Comparison of ENCODE assay signal across 15 cellular contexts in the genomic region with DNA sequence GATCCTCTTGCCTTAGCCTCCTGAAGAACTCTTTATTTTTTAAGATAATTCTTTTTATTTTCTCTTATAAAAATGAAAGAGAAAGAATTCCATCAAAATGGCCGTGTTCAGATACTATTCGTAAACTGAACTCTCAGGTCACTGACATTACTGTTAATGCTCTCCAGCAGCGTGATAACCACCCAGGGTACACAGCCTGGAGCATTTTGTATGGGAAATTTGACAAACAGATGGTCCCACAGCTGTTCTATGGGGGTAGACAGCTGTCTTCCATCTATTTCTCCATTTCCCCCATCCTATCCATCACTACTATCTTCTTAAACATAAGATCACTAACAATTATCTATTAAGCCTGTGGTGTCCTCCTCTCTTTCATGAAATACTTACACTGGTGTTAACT.
"Had no signal": no experiment of that assay in that cellular context is flagged by ENCODE, and none has a peak within 500 bp of the region (broad histone marks: within the 10 kb centered on the region; RNA-seq: fewer than 3 reads in every experiment).

No MANE protein-coding gene starts in this region.

- ATAC-seq: effector memory CD8-positive, alpha-beta T cell; stimulated activated memory B cell treated with anti-CD40 and anti-IgM and Interleukin-4, amounts not matched to agents 10 μg/mL and 1 μg/mL and 100 μg/mL, for 72 hours had no signal

- DNase-seq: activated CD4-positive, CD25-positive, alpha-beta regulatory T cell treated with anti-CD3 and anti-CD28 coated beads, Interleukin-2, amount 50 U/mL, for 72 hours; activated naive CD4-positive, alpha-beta T cell; activated T-cell treated with anti-CD3 and anti-CD28 coated beads for 4 hours; anterior cingulate cortex; dermis blood vessel endothelial cell; effector memory CD8-positive, alpha-beta T cell; islet precursor cell; mammary epithelial cell; stimulated activated CD4-positive, alpha-beta T cell treated with anti-CD3 and anti-CD28 coated beads, Interleukin-2, amount 100 ng/mL, for 48 hours; T-helper 1 cell; trophoblast cell had no signal

- H3K4me3 Mint-ChIP-seq: effector memory CD8-positive, alpha-beta T cell; stimulated activated memory B cell treated with anti-CD40 and anti-IgM and Interleukin-4, amounts not matched to agents 10 μg/mL and 1 μg/mL and 100 μg/mL, for 72 hours had no signal

- H3K4me1 ChIP-seq: breast epithelium had no signal

- H3K4me1 Mint-ChIP-seq: stimulated activated memory B cell treated with anti-CD40 and anti-IgM and Interleukin-4, amounts not matched to agents 10 μg/mL and 1 μg/mL and 100 μg/mL, for 72 hours had no signal

- H3K36me3 ChIP-seq: breast epithelium had no signal

- H3K9me3 ChIP-seq: breast epithelium had no signal

- H3K27ac ChIP-seq: breast epithelium, epithelial cell of prostate, hepatocyte had no signal

- H3K4me3 ChIP-seq: breast epithelium, hepatocyte had no signal

- H3K27ac Mint-ChIP-seq: effector memory CD8-positive, alpha-beta T cell; stimulated activated memory B cell treated with anti-CD40 and anti-IgM and Interleukin-4, amounts not matched to agents 10 μg/mL and 1 μg/mL and 100 μg/mL, for 72 hours had no signal

- H3K27me3 ChIP-seq: breast epithelium, hepatocyte had no signal

- H3K9me3 Mint-ChIP-seq: effector memory CD8-positive, alpha-beta T cell; stimulated activated memory B cell treated with anti-CD40 and anti-IgM and Interleukin-4, amounts not matched to agents 10 μg/mL and 1 μg/mL and 100 μg/mL, for 72 hours had no signal

- H3K36me3 Mint-ChIP-seq: stimulated activated memory B cell treated with anti-CD40 and anti-IgM and Interleukin-4, amounts not matched to agents 10 μg/mL and 1 μg/mL and 100 μg/mL, for 72 hours had no signal
